Comparison of ENCODE assay signal across 8 cellular contexts in genomic region chr2:236343400-236344161, GRCh38.
DNase-seq lines count a peak whose midpoint lies in the region; ATAC-seq, FAIRE-seq and TF ChIP-seq lines count a peak whose summit lies in the region.

No MANE protein-coding gene starts in this region.

- peak; percentile 66 for FAIRE-seq in GM12878 (lab: Jason Lieb, UNC)

- SMC1A ChIA-PET in GM12878 (lab: Charles Lee; ENCODE audit: uncharacterized antibody, unreplicated experiment), result interaction anchor here (1.4 kb wide), 1 partner anchor 716 kb away, joined by 3 read pairs; no protein-coding TSS in a partner anchor

- no peak overlapping the region for H3K4me2 ChIP-seq in GM12878 (ENCODE audit: control insufficient read depth, insufficient read depth)

- intact Hi-C loops in GM12878 (cut with micrococcal nuclease; ENCODE audit: unreplicated experiment), result loop anchor here (1.0 kb wide), 1 partner anchor 729 kb away; no protein-coding TSS in a partner anchor

- WGBS in GM12878 (ENCODE audit: insufficient coverage, insufficient replicate concordance, low lambda C conversion rate, missing lambda C conversion rate), result 6% methylated on average over 10 of the region's 10 CpGs

- H3K27me3 ChIP-seq in GM12878 (replicated peaks in 1 of 2; ENCODE audit: control insufficient read depth in 2 of 2, insufficient read depth in 2 of 2, low read length in 1 of 2), result peaks cover 0 to 4% of the 10 kb centered on the region in 2 experiments; a peak in 2 of 4 replicates

- POLR2A ChIA-PET in GM12878 (lab: Charles Lee), result no interaction called here

- peak; percentile 59 for DNase-seq in NCI-H1436 (lab: John Stamatoyannopoulos, UW)
- DNase-seq in NCI-H1436 treated with DMSO at 0.1 percent for 48 hours (lab: John Stamatoyannopoulos, UW), result no peak
- peak; percentile 22 to 39 for DNase-seq in Kasumi-1 (lab: John Stamatoyannopoulos, UW)
- peak; percentile 21 for DNase-seq in SIG-M5 (lab: John Stamatoyannopoulos, UW)
- DNase-seq in GM12878 (ENCODE audit: low read depth, low spot score), result peak; percentile 9
- DNase-seq in iPS-NIHi11 (ENCODE audit: low spot score), result peak; percentile 79
- DNase-seq in stimulated activated CD4-positive, alpha-beta T cell treated with anti-CD3 and anti-CD28 coated beads, Interleukin-12 subunit alpha, Interleukin-12 subunit beta, amount 100 ng/mL, for 48 hours (ENCODE audit: low read depth in 2 of 3, low spot score in 1 of 3), result peak in 2 of 3 donors; percentile 30 to 40

- no peak overlapping the region for H2AFZ ChIP-seq in GM12878 (ENCODE audit: control insufficient read depth, low read depth, low read length)

- H3K27ac ChIP-seq in GM12878 (ENCODE audit: control insufficient read depth, insufficient read depth), result no peak overlapping the region

- H3K9me3 ChIP-seq in GM12878 (replicated peaks; ENCODE audit: control insufficient read depth, insufficient read depth, low read length), result no peaks in the 10 kb centered on the region

- no peaks in the 10 kb centered on the region for H3K36me3 ChIP-seq in GM12878 (ENCODE audit: control insufficient read depth in 2 of 2, insufficient read depth in 2 of 2, low read length in 1 of 2)

- no peaks in the 10 kb centered on the region for H4K20me1 ChIP-seq in GM12878 (ENCODE audit: control insufficient read depth, insufficient read depth)

- no peak for TF ChIP-seq POLR2A in GM12878 (IDR thresholded peaks at IDR 0.05; ENCODE audit: low read depth, low read length)
- no peak for TF ChIP-seq POLR2A in GM18505 (IDR thresholded peaks at IDR 0.05; ENCODE audit: borderline replicate concordance, extremely low read depth, insufficient read depth, insufficient read length)

- H3K79me2 ChIP-seq in GM12878 (ENCODE audit: control insufficient read depth, insufficient read depth, low read length), result no peaks in the 10 kb centered on the region

- no TSS peak for BruUV-seq in GM12878 (replicated peaks; lab: Mats Ljungman, UMichigan)

- no peak for TF ChIP-seq EP300 in GM12878 (IDR thresholded peaks at IDR 0.05; ENCODE audit: borderline replicate concordance in 1 of 2, control insufficient read depth in 1 of 2, low read depth in 2 of 2, low read length in 2 of 2)

- H3K4me1 ChIP-seq in GM12878 (ENCODE audit: control insufficient read depth, insufficient read depth, low read length), result no peaks in the 10 kb centered on the region

- H3K9ac ChIP-seq in GM12878 (ENCODE audit: control insufficient read depth, insufficient read depth, low read length), result no peak overlapping the region

- RAD21 ChIA-PET in GM12878 (lab: Charles Lee; ENCODE audit: unreplicated experiment), result interaction anchor here (0.5 to 0.7 kb wide), 2 partner anchors 716 to 727 kb away, joined by 3 to 4 read pairs; no protein-coding TSS in a partner anchor

- CTCF ChIA-PET in GM12878 (lab: Yijun Ruan, JAX), result interaction anchor here (0.6 to 1.7 kb wide), 6 partner anchors 33 to 744 kb away, joined by 3 to 8 read pairs (median 4); no protein-coding TSS in a partner anchor

- TF ChIP-seq CTCF in GM12878 (IDR thresholded peaks at IDR 0.05 in 2 of 3, conservative IDR thresholded peaks at IDR 0.05 in 1 of 3; ENCODE audit: control insufficient read depth in 2 of 3, extremely low read depth in 1 of 3, insufficient read depth in 1 of 3, low read depth in 3 of 3, low read length in 3 of 3), result peak; percentile 67 to 81 (median 73)

- in situ Hi-C loops in GM12878 (cut with MboI), result no loop called here

- peak; percentile 69 for TF ChIP-seq RAD21 in GM12878 (IDR thresholded peaks at IDR 0.05; ENCODE audit: insufficient read depth, low read depth, low read length)

- ATAC-seq in GM12878, result peak; percentile 68
- no peak for ATAC-seq in GM18505 (IDR thresholded peaks at IDR 0.05; ENCODE audit: unreplicated experiment)

- H3K4me3 ChIP-seq in GM12878, result no peak overlapping the region

TF ChIP-seq in GM12878, 131 proteins besides CTCF, POLR2A, EP300 and RAD21:
- TF ChIP-seq PAX5 (IDR thresholded peaks at IDR 0.05; ENCODE audit: borderline replicate concordance, low read depth, low read length) (no peak), YY1 (IDR thresholded peaks at IDR 0.05; ENCODE audit: low read depth, low read length) (0 out of 2 replicates have a peak, but pooled peaks have one; percentile 42), POU2F2 (IDR thresholded peaks at IDR 0.05; ENCODE audit: borderline replicate concordance, low read depth, low read length) (peak; percentile 19; the same call in 1 of the 3 replicates), SMC3 (IDR thresholded peaks at IDR 0.05; ENCODE audit: borderline replicate concordance, low read length) (peak; percentile 84; the same call in 1 of the 2 replicates), CHD1 (IDR thresholded peaks at IDR 0.05; ENCODE audit: low read depth, low read length) (no peak)
